Comparison of ENCODE assay signal across 18 cellular contexts in genomic region chr19:719636-720377, GRCh38. TPM values are rescaled to one million over a fixed set of nuclear protein-coding genes. Genes with fewer than 3 reads are reported as not detected.
DNase-seq lines count a peak whose midpoint lies in the region; ATAC-seq lines count a peak whose summit lies in the region.
"Had no signal": no experiment of that assay in that cellular context is flagged by ENCODE, and none has a peak within 500 bp of the region (broad histone marks: within the 10 kb centered on the region; RNA-seq: fewer than 3 reads in every experiment).

No MANE protein-coding gene starts in this region.

- H3K27me3 ChIP-seq in adipocyte (replicated peaks; ENCODE audit: control insufficient read depth, insufficient read depth, low read length) = no peaks in the 10 kb centered on the region

- ATAC-seq in sciatic nerve (peak; percentile 14), HG02763 (IDR thresholded peaks at IDR 0.05; ENCODE audit: unreplicated experiment) (no peak), GM19324 (IDR thresholded peaks at IDR 0.05; ENCODE audit: low FRiP score, unreplicated experiment) (no peak)
- ATAC-seq: CD8-positive, alpha-beta T cell had no signal

- H3K9ac ChIP-seq in adipocyte (ENCODE audit: low read length) = peak overlapping the region; percentile 63

- peak overlapping the region; percentile 12 for H3K4me3 ChIP-seq in adipocyte (ENCODE audit: low read length)

- DNase-seq in C1 segment of cervical spinal cord (lab: John Stamatoyannopoulos, UW) = peak in 9 of 14 donors; percentile 17 to 68 (median 34)
- no peak for DNase-seq in adipocyte (ENCODE audit: low read depth)
- DNase-seq in hypothalamus (lab: John Stamatoyannopoulos, UW) = peak in 34 of 51 donors; percentile 17 to 74 (median 50)
- peak; percentile 70 for DNase-seq in sciatic nerve (ENCODE audit: low spot score)
- DNase-seq in activated CD4-positive, alpha-beta T cell treated with anti-CD3 and anti-CD28 coated beads for 4 hours = no peak
- no peak for DNase-seq in NCI-H2107 treated with DMSO at 0.1 percent for 48 hours (lab: John Stamatoyannopoulos, UW; ENCODE audit: unreplicated experiment)
- DNase-seq: activated CD4-positive, alpha-beta T cell treated with anti-CD3 and anti-CD28 coated beads, Interleukin-2, amount 50 U/mL, for 1 hour; activated effector memory CD4-positive, alpha-beta T cell treated with anti-CD3 and anti-CD28 coated beads, Interleukin-2, amount 50 U/mL, for 16 hours; CD8-positive, alpha-beta T cell; cortex of kidney; islet precursor cell; KG1; NCI-H2081; OCI-M1; stimulated activated naive CD4-positive, alpha-beta T cell treated with Interleukin-2 at 50 U/mL for 16 hours had no signal

- no peaks in the 10 kb centered on the region for H3K9me3 ChIP-seq in adipocyte (ENCODE audit: control insufficient read depth, low read length)

- intact Hi-C loops in sciatic nerve (cut with DNase I) = no loop called here

- no peaks in the 10 kb centered on the region for H3K36me3 ChIP-seq in adipocyte (ENCODE audit: control insufficient read depth, insufficient read depth, low read length, severe bottlenecking)

- peaks cover 16% of the 10 kb centered on the region for H3K4me1 ChIP-seq in adipocyte (ENCODE audit: control insufficient read depth, insufficient read depth, low read length)

RNA-seq across cellular contexts. Expression of gene PALM, which starts 11.1 kb away (rescaled TPM):
- total RNA-seq in sciatic nerve = 130 TPM
- total RNA-seq: CD8-positive, alpha-beta T cell had no signal

RNA-seq across cellular contexts. Expression of gene PRSS57, which starts 24.6 kb away (rescaled TPM):
- total RNA-seq in sciatic nerve = not detected
- total RNA-seq: CD8-positive, alpha-beta T cell; fibroblast of lung had no signal

RNA-seq across cellular contexts. Expression of gene MISP, which starts 31.1 kb away (rescaled TPM):
- 0.45 TPM for total RNA-seq in sciatic nerve
- total RNA-seq: CD8-positive, alpha-beta T cell; fibroblast of lung had no signal

RNA-seq across cellular contexts. Expression of gene FSTL3, which starts 43.6 kb away (rescaled TPM):
- total RNA-seq in sciatic nerve = 108 TPM

RNA-seq across cellular contexts. Expression of gene RNF126, which starts 56.8 kb away (rescaled TPM):
- 33.1 TPM for total RNA-seq in sciatic nerve

Comparison
In these comparisons a context has a peak if more than half of its experiments do, and no peak if none do; other contexts are left out.
1. DNase-seq: peak in C1 segment of cervical spinal cord (9 of 14), hypothalamus (34 of 51) and sciatic nerve (single experiment); none in adipocyte (single experiment), activated CD4-positive, alpha-beta T cell treated with anti-CD3 and anti-CD28 coated beads for 4 hours (0 of 2) and NCI-H2107 treated with DMSO at 0.1 percent for 48 hours (single experiment).